ENCODE assay signal across 9 cellular contexts in the genomic region with DNA sequence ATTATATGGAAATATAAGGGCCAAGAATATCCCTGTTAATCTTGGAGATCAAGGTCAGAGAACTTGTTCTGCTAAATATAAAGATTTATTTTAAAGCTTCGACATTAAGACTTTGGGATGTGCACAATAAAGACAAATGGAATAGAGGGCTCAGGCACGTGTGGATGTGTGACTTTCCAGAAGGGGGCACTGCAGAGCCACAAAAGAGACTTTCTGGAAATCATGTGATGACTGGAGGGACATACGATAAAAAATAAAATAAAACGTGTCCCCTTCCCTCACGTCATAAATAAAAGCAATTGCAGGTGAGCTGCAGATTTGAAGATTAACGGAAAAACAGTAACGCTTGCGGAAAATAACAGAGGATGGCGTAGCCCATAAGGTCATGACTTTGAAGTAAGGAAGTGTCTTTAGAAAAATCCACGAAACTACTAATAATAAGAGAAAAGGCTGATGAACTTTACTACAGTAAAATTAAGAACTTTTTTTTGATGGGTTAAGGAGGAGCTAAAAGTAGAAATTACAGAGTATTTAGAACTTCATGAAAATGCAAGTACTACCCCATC. TPM values are rescaled to one million over a fixed set of nuclear protein-coding genes. Genes with fewer than 3 reads are reported as not detected.
DNase-seq lines count a peak whose midpoint lies in the region; ATAC-seq, FAIRE-seq and TF ChIP-seq lines count a peak whose summit lies in the region.
"Had no signal": no experiment of that assay in that cellular context is flagged by ENCODE, and none has a peak within 500 bp of the region (broad histone marks: within the 10 kb centered on the region; RNA-seq: fewer than 3 reads in every experiment).

No MANE protein-coding gene starts in this region.

- no peak overlapping the region for H3K9ac ChIP-seq in SK-N-SH
- no peak overlapping the region for H3K9ac ChIP-seq in kidney (ENCODE audit: low read length in 2 of 2)

- no peak for ATAC-seq in HG03342 (IDR thresholded peaks at IDR 0.05; ENCODE audit: unreplicated experiment)

- no peak for DNase-seq in AG04449 (ENCODE audit: low read depth, low spot score)
- DNase-seq in GM18507 (ENCODE audit: extremely low spot score, insufficient read length, low read depth): no peak
- no peak for DNase-seq in SK-N-SH
- DNase-seq in adrenal gland: peak in 5 of 7 donors; percentile 51 to 90 (median 72)
- no peak for DNase-seq in kidney
- DNase-seq in stimulated activated CD8-positive, alpha-beta memory T cell treated with anti-CD3 and anti-CD28 coated beads, Interleukin-12 subunit alpha, Interleukin-12 subunit beta, amount 100 ng/mL, for 1 hour (ENCODE audit: low read depth): peak; percentile 32
- no peak for DNase-seq in coronary artery (ENCODE audit: low spot score)

- no peaks in the 10 kb centered on the region; the same call in 1 of the 2 replicates for H3K27me3 ChIP-seq in SK-N-SH (ENCODE audit: insufficient read depth)
- no peaks in the 10 kb centered on the region for H3K27me3 ChIP-seq in adrenal gland

- TF ChIP-seq RAD21 in SK-N-SH (IDR thresholded peaks at IDR 0.05; ENCODE audit: low read length): peak; percentile 65

- POLR2A ChIA-PET in AG04449 (lab: Yijun Ruan, JAX): no interaction called here
- POLR2A ChIA-PET in SK-N-SH (lab: Yijun Ruan, JAX): interaction anchor here (1.4 kb wide), 1 partner anchor 9 kb away, joined by 3 read pairs; the partner anchor contains the start of gene ENGASE

- H2AFZ ChIP-seq in SK-N-SH (ENCODE audit: low read depth): no peak overlapping the region

- no peaks in the 10 kb centered on the region for H3K9me3 ChIP-seq in SK-N-SH
- no peaks in the 10 kb centered on the region for H3K9me3 ChIP-seq in adrenal gland (replicated peaks in 1 of 3)
- no peaks in the 10 kb centered on the region for H3K9me3 ChIP-seq in kidney (ENCODE audit: control insufficient read depth in 1 of 2, low read length in 2 of 2)

- H3K27ac ChIP-seq in SK-N-SH (ENCODE audit: low read depth in 2 of 2, low read length in 1 of 2) (no peak overlapping the region), adrenal gland (no peak overlapping the region), kidney (ENCODE audit: low read depth in 2 of 2, low read length in 2 of 2) (no peak overlapping the region), coronary artery (no peak overlapping the region)

- CTCF ChIA-PET in AG04449 (lab: Yijun Ruan, JAX): interaction anchor here (0.7 to 4.6 kb wide), 19 partner anchors 9 to 644 kb away, joined by 3 to 36 read pairs (median 5); partner anchors contain the start of gene ENGASE
- CTCF ChIA-PET in SK-N-SH (lab: Yijun Ruan, JAX): interaction anchor here (0.5 to 25.7 kb wide), 20 partner anchors 10 to 941 kb away, joined by 3 to 529 read pairs (median 6); partner anchors contain the start of gene ENGASE

- TF ChIP-seq CTCF in AG04449 (IDR thresholded peaks at IDR 0.05; ENCODE audit: insufficient read depth, low read length, missing control alignments) (peak; percentile 40), SK-N-SH (IDR thresholded peaks at IDR 0.05) (peak; percentile 68), adrenal gland (IDR thresholded peaks at IDR 0.05) (peak; percentile 43 to 80 (median 69)), kidney (IDR thresholded peaks at IDR 0.05; ENCODE audit: borderline replicate concordance, extremely low read depth, insufficient read depth) (peak; percentile 53), coronary artery (IDR thresholded peaks at IDR 0.05) (no peak)

- TF ChIP-seq POLR2A in adrenal gland (IDR thresholded peaks at IDR 0.05): no peak

- FAIRE-seq in GM18507 (lab: Jason Lieb, UNC) (peak; percentile 52), kidney (lab: Jason Lieb, UNC) (no peak)
- FAIRE-seq: islet of Langerhans had no signal

- intact Hi-C loops in adrenal gland (cut with DNase I): no loop called here
- intact Hi-C loops in kidney (cut with DNase I): no loop called here

- H3K4me2 ChIP-seq in SK-N-SH: no peak overlapping the region

- no peak for TF ChIP-seq EP300 in SK-N-SH (IDR thresholded peaks at IDR 0.05; ENCODE audit: borderline replicate concordance in 1 of 2, low read depth in 1 of 2, low read length in 1 of 2)

- no peaks in the 10 kb centered on the region for H3K9me2 ChIP-seq in SK-N-SH

- H3K79me2 ChIP-seq in SK-N-SH (ENCODE audit: insufficient read depth): no peaks in the 10 kb centered on the region

- no peaks in the 10 kb centered on the region for H4K20me1 ChIP-seq in SK-N-SH (ENCODE audit: insufficient read depth)

- no peaks in the 10 kb centered on the region for H3K4me1 ChIP-seq in SK-N-SH (ENCODE audit: control insufficient read depth in 1 of 2, insufficient read depth in 2 of 2, low read depth in 1 of 2, low read length in 1 of 2)
- no peaks in the 10 kb centered on the region for H3K4me1 ChIP-seq in adrenal gland (replicated peaks in 1 of 2)
- H3K4me1 ChIP-seq in kidney (ENCODE audit: control insufficient read depth in 1 of 2, insufficient read depth in 1 of 2, low read depth in 1 of 2, low read length in 2 of 2): no peaks in the 10 kb centered on the region

- H3K4me3 ChIP-seq in AG04449 (ENCODE audit: low read depth, low read length) (no peak overlapping the region), SK-N-SH (ENCODE audit: low read depth in 2 of 2, low read length in 1 of 2) (no peak overlapping the region), adrenal gland (no peak overlapping the region), kidney (ENCODE audit: low read length in 2 of 2) (no peak overlapping the region), coronary artery (no peak overlapping the region)

- H3K36me3 ChIP-seq in SK-N-SH (replicated peaks in 1 of 2; ENCODE audit: control insufficient read depth in 1 of 2, insufficient read depth in 2 of 2, low read length in 1 of 2): no peaks in the 10 kb centered on the region
- no peaks in the 10 kb centered on the region for H3K36me3 ChIP-seq in adrenal gland (replicated peaks in 1 of 2)
- no peaks in the 10 kb centered on the region for H3K36me3 ChIP-seq in kidney (ENCODE audit: control insufficient read depth in 1 of 2, insufficient read depth in 2 of 2, low read length in 2 of 2)

- WGBS in SK-N-SH (ENCODE audit: low lambda C conversion rate): 63% methylated on average over 10 of the region's 10 CpGs
- 28 to 39% (median 33%) methylated on average over 10 of the region's 10 CpGs for WGBS in adrenal gland, 4 donors

- H3F3A ChIP-seq in SK-N-SH (replicated peaks; ENCODE audit: insufficient read depth): no peaks in the 10 kb centered on the region

TF ChIP-seq in SK-N-SH, 30 proteins besides CTCF, POLR2A, EP300 and RAD21:
- TF ChIP-seq, protein P1, sequence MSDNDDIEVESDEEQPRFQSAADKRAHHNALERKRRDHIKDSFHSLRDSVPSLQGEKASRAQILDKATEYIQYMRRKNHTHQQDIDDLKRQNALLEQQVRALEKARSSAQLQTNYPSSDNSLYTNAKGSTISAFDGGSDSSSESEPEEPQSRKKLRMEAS (IDR thresholded peaks at IDR 0.05; ENCODE audit: low read depth): peak; percentile 48; the same call in 1 of the 2 replicates
- TF ChIP-seq SMC3 (IDR thresholded peaks at IDR 0.05; ENCODE audit: low read depth, low read length) (peak; percentile 35; the same call in 1 of the 2 replicates), NFIC (IDR thresholded peaks at IDR 0.05; ENCODE audit: borderline replicate concordance) (no peak)

RNA-seq across cellular contexts. Expression of gene ENGASE, which starts 9.4 kb away (rescaled TPM):
- 30.1 and 30.4 TPM in 2 replicates for polyA plus RNA-seq in SK-N-SH (2012; rRNA removed)
- 4.5 and 7.0 TPM in 2 replicates for polyA plus RNA-seq in SK-N-SH (2012; cell fraction: cytosol; rRNA removed)
- polyA plus RNA-seq in SK-N-SH (2012; cell fraction: nucleus; rRNA removed): 252 and 275 TPM in 2 replicates
- total RNA-seq in adrenal gland: 10 to 100 TPM; 19.0 to 87.5 (median 31.1) TPM
- polyA plus RNA-seq in adrenal gland: 100 to 1,000 TPM in 1 of 3 donors, 10 to 100 TPM in 1, 1 to 10 TPM in 1; 8.6 to 155 (median 40.1) TPM
- 49.3 TPM for total RNA-seq in kidney
- polyA plus RNA-seq in kidney (ENCODE audit: insufficient read depth, low read depth, low replicate concordance): 14.3 TPM

RNA-seq across cellular contexts. Expression of gene C1QTNF1, which starts 41.2 kb away (rescaled TPM):
- 11.6 and 14.3 TPM in 2 replicates for polyA plus RNA-seq in SK-N-SH (2012; rRNA removed)
- 5.3 and 10.0 TPM in 2 replicates for polyA plus RNA-seq in SK-N-SH (2012; cell fraction: cytosol; rRNA removed)
- 9.1 and 10.1 TPM in 2 replicates for polyA plus RNA-seq in SK-N-SH (2012; cell fraction: nucleus; rRNA removed)
- total RNA-seq in adrenal gland: 100 to 1,000 TPM in 6 of 8 donors, 10 to 100 TPM in 2; 74.6 to 175 (median 137) TPM
- polyA plus RNA-seq in adrenal gland: 100 to 1,000 TPM in 1 of 3 donors, 10 to 100 TPM in 2; 17.2 to 147 (median 74.4) TPM
- total RNA-seq in kidney: 65.2 TPM
- 18.0 TPM for polyA plus RNA-seq in kidney (ENCODE audit: insufficient read depth, low read depth, low replicate concordance)

RNA-seq across cellular contexts. Expression of gene CANT1, which starts 55.6 kb away (rescaled TPM):
- polyA plus RNA-seq in SK-N-SH (2012; rRNA removed): 83.8 and 87.4 TPM in 2 replicates
- 47.2 and 67.5 TPM in 2 replicates for polyA plus RNA-seq in SK-N-SH (2012; cell fraction: cytosol; rRNA removed)
- polyA plus RNA-seq in SK-N-SH (2012; cell fraction: nucleus; rRNA removed): 55.9 and 68.2 TPM in 2 replicates
- total RNA-seq in adrenal gland: 10 to 100 TPM; 36.5 to 78.3 (median 61.5) TPM
- polyA plus RNA-seq in adrenal gland: 10 to 100 TPM; 10.3 to 29.5 (median 10.7) TPM
- 56.6 TPM for total RNA-seq in kidney
- 23.0 TPM for polyA plus RNA-seq in kidney (ENCODE audit: insufficient read depth, low read depth, low replicate concordance)

Comparison
In these comparisons a context has a peak if more than half of its experiments do, and no peak if none do; other contexts are left out.
1. DNase-seq: peak in adrenal gland (5 of 7) and stimulated activated CD8-positive, alpha-beta memory T cell treated with anti-CD3 and anti-CD28 coated beads, Interleukin-12 subunit alpha, Interleukin-12 subunit beta, amount 100 ng/mL, for 1 hour (single experiment); none in AG04449 (single experiment), GM18507 (single experiment), SK-N-SH (single experiment), kidney (single experiment) and coronary artery (single experiment).